In the genomic region with DNA sequence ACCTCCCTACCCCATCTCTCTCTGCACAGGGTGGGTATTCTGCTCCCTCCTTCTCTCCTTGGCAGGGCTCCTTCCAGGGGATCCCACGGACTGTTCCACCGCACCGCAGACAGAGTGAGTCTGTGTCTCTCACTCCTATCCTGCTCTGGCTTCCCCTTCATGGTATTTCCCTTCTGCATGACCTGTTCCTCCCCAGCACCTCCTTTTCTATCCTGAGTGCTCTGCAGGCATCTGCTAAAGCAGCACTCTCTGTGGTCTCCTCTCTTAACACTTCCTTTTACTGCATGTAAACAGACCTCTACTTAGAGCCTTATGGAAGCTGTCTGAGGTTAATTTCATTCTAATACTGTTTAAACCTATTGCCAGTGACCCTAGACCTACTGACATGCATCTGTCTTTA, we compare ENCODE assay signal across 9 cellular contexts.
DNase-seq lines count a peak whose midpoint lies in the region; ATAC-seq and TF ChIP-seq lines count a peak whose summit lies in the region.
"Had no signal": no experiment of that assay in that cellular context is flagged by ENCODE, and none has a peak within 500 bp of the region (broad histone marks: within the 10 kb centered on the region; RNA-seq: fewer than 3 reads in every experiment).

No MANE protein-coding gene starts in this region.

- WGBS in mesendoderm (ENCODE audit: extremely low coverage, insufficient coverage, low lambda C conversion rate), result no CpG with 5 or more reads among the region's 3 CpGs

- no peaks in the 10 kb centered on the region for H3K9me2 ChIP-seq in GM23338 (ENCODE audit: insufficient read depth)

- no peaks in the 10 kb centered on the region for H3F3A ChIP-seq in GM23338 (replicated peaks; ENCODE audit: low read depth)

- H3K4me3 ChIP-seq in GM23338 (no peak overlapping the region), mesendoderm (ENCODE audit: low read length) (no peak overlapping the region), tibial artery (no peak overlapping the region)

- H3K27me3 ChIP-seq in GM23338 (ENCODE audit: insufficient read depth) (no peaks in the 10 kb centered on the region), mesendoderm (ENCODE audit: insufficient read depth, low read length, poor library complexity) (no peaks in the 10 kb centered on the region), tibial artery (no peaks in the 10 kb centered on the region)

- peak overlapping the region; percentile 35; the same call in 1 of the 2 replicates for H3K27ac Mint-ChIP-seq in GM23338
- H3K27ac Mint-ChIP-seq in T-helper 17 cell, result peak overlapping the region; percentile 66

- H4K8ac ChIP-seq in mesendoderm (ENCODE audit: low read depth, low read length), result no peak overlapping the region

- H3K36me3 Mint-ChIP-seq in GM23338 (ENCODE audit: low read depth), result no peaks in the 10 kb centered on the region
- H3K36me3 Mint-ChIP-seq in T-helper 17 cell (ENCODE audit: low read depth), result peaks cover 5% of the 10 kb centered on the region

- no peak overlapping the region for H2AFZ ChIP-seq in GM23338

- in situ Hi-C loops in GM13976 (cut with MboI; ENCODE audit: low sequenced_read_pairs, unreplicated experiment), result no loop called here

- no peak overlapping the region for H2AK5ac ChIP-seq in mesendoderm (ENCODE audit: low read length)

- H3K4me3 Mint-ChIP-seq in GM23338 (no peak overlapping the region), T-helper 17 cell (peak overlapping the region; percentile 21)

- no peak overlapping the region for H3K23ac ChIP-seq in mesendoderm (ENCODE audit: low read length)

- H4K20me1 ChIP-seq in GM23338 (replicated peaks; ENCODE audit: insufficient read depth), result no peaks in the 10 kb centered on the region

- H3K9me3 Mint-ChIP-seq in GM23338, result no peaks in the 10 kb centered on the region

- H3K4me1 ChIP-seq in GM23338 (ENCODE audit: insufficient read depth) (peaks cover 17% of the 10 kb centered on the region; the same call in 1 of the 2 replicates), mesendoderm (ENCODE audit: control insufficient read depth, low read depth, low read length) (no peaks in the 10 kb centered on the region), tibial artery (peaks cover 0 to 2% (median under 1%) of the 10 kb centered on the region in 4 donors)

- no peak overlapping the region for H2BK5ac ChIP-seq in mesendoderm (ENCODE audit: low read length)

- H2BK15ac ChIP-seq in mesendoderm (replicated peaks; ENCODE audit: low read depth), result no peak overlapping the region

- intact Hi-C loops in tibial artery (cut with DNase I; ENCODE audit: low total_unique reads), result no loop called here
- intact Hi-C loops in Right ventricle myocardium superior (cut with DNase I), result no loop called here

- H4K5ac ChIP-seq in mesendoderm (ENCODE audit: low read length), result no peak overlapping the region

- peak; percentile 28 for DNase-seq in GM13976 (ENCODE audit: low spot score)
- peak; percentile 43 for DNase-seq in GM23338 (ENCODE audit: low spot score)
- no peak for DNase-seq in T-helper 17 cell
- DNase-seq in mesendoderm, result peak; percentile 76
- no peak for DNase-seq in tibial artery
- DNase-seq in Right ventricle myocardium superior, result no peak
- no peak for DNase-seq in NCI-H510A treated with DMSO at 0.1 percent for 48 hours (lab: John Stamatoyannopoulos, UW)
- DNase-seq in activated CD8-positive, alpha-beta memory T cell treated with anti-CD3 and anti-CD28 coated beads, Interleukin-2, amount 50 U/mL, for 4 hours, result no peak
- DNase-seq: T-helper 1 cell had no signal

- H3K27me3 Mint-ChIP-seq in GM23338 (ENCODE audit: insufficient read depth, low read depth, poor library complexity) (no peaks in the 10 kb centered on the region), T-helper 17 cell (no peaks in the 10 kb centered on the region)

- no peak overlapping the region for H3K27ac ChIP-seq in GM23338 (ENCODE audit: low read depth)
- no peak overlapping the region for H3K27ac ChIP-seq in mesendoderm (ENCODE audit: low read depth, low read length)
- H3K27ac ChIP-seq in tibial artery, result no peak overlapping the region

- H3K4me2 ChIP-seq in GM23338 (no peak overlapping the region), mesendoderm (ENCODE audit: low read length) (no peak overlapping the region)

- H3K79me1 ChIP-seq in mesendoderm (ENCODE audit: low read length), result no peaks in the 10 kb centered on the region

- H3K56ac ChIP-seq in mesendoderm (ENCODE audit: low read length), result no peak overlapping the region

- H3K9ac ChIP-seq in mesendoderm (ENCODE audit: low read length), result no peak overlapping the region

- no peaks in the 10 kb centered on the region for H3K9me3 ChIP-seq in T-helper 17 cell (ENCODE audit: control insufficient read depth, low read length, poor library complexity, severe bottlenecking)
- H3K9me3 ChIP-seq in tibial artery, result no peaks in the 10 kb centered on the region

- no peaks in the 10 kb centered on the region; the same call in 1 of the 2 replicates for H3K36me3 ChIP-seq in GM23338 (ENCODE audit: insufficient read depth)
- no peaks in the 10 kb centered on the region for H3K36me3 ChIP-seq in mesendoderm (ENCODE audit: control insufficient read depth, insufficient read depth, low read length)
- peaks cover 0 to 4% (median 0%) of the 10 kb centered on the region in 3 donors for H3K36me3 ChIP-seq in tibial artery

- H3K4me1 Mint-ChIP-seq in GM23338, result peaks cover 19% of the 10 kb centered on the region
- H3K4me1 Mint-ChIP-seq in T-helper 17 cell, result peaks cover 27% of the 10 kb centered on the region

- H3K79me2 ChIP-seq in GM23338 (replicated peaks; ENCODE audit: insufficient read depth) (no peaks in the 10 kb centered on the region), mesendoderm (ENCODE audit: control insufficient read depth, insufficient read depth, low read length) (no peaks in the 10 kb centered on the region)

- ATAC-seq in GM23338, result peak; percentile 98
- no peak for ATAC-seq in T-helper 17 cell
- ATAC-seq in Right ventricle myocardium superior (ENCODE audit: poor library complexity), result no peak

- H3K18ac ChIP-seq in mesendoderm (ENCODE audit: low read length), result no peak overlapping the region

- no peak overlapping the region for H3K4ac ChIP-seq in mesendoderm (ENCODE audit: low read depth, low read length)

- no peak overlapping the region for H2BK120ac ChIP-seq in mesendoderm (ENCODE audit: low read depth, low read length)

- TF ChIP-seq CTCF in GM13976 (IDR thresholded peaks at IDR 0.05; ENCODE audit: borderline replicate concordance, control extremely low read depth, extremely low read depth, insufficient read depth, missing control alignments) (no peak), GM23338 (conservative IDR thresholded peaks at IDR 0.05; ENCODE audit: low read depth in 2 of 2) (no peak), tibial artery (IDR thresholded peaks at IDR 0.05) (no peak)

TF ChIP-seq in GM23338, 12 proteins besides CTCF, POLR2A, EP300 and RAD21:
- TF ChIP-seq ZNF331 (CRISPR knock-in tag; IDR thresholded peaks at IDR 0.05; ENCODE audit: low read depth) (no peak), NANOG (IDR thresholded peaks at IDR 0.05; ENCODE audit: borderline replicate concordance) (no peak), JUNB (IDR thresholded peaks at IDR 0.05; ENCODE audit: unreplicated experiment) (no peak)
- TF ChIP-seq, protein P1, sequence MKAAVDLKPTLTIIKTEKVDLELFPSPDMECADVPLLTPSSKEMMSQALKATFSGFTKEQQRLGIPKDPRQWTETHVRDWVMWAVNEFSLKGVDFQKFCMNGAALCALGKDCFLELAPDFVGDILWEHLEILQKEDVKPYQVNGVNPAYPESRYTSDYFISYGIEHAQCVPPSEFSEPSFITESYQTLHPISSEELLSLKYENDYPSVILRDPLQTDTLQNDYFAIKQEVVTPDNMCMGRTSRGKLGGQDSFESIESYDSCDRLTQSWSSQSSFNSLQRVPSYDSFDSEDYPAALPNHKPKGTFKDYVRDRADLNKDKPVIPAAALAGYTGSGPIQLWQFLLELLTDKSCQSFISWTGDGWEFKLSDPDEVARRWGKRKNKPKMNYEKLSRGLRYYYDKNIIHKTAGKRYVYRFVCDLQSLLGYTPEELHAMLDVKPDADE (IDR thresholded peaks at IDR 0.05), result no peak

Comparison
In these comparisons a context has a peak if more than half of its experiments do, and no peak if none do; other contexts are left out.
1. DNase-seq: peak in GM13976 (single experiment), GM23338 (single experiment) and mesendoderm (single experiment); none in T-helper 17 cell (0 of 3), tibial artery (0 of 2), Right ventricle myocardium superior (single experiment), NCI-H510A treated with DMSO at 0.1 percent for 48 hours (single experiment) and activated CD8-positive, alpha-beta memory T cell treated with anti-CD3 and anti-CD28 coated beads, Interleukin-2, amount 50 U/mL, for 4 hours (single experiment).